In genomic region chrX:153476628-153477027, GRCh38 we compare ENCODE assay signal across 14 cellular contexts. TPM values are rescaled to one million over a fixed set of nuclear protein-coding genes. Genes with fewer than 3 reads are reported as not detected.
A peak's percentile ranks its signal among the peaks of the same experiment; 100 is the strongest.
DNase-seq lines count a peak whose midpoint lies in the region; ATAC-seq and TF ChIP-seq lines count a peak whose summit lies in the region.
"Had no signal": no experiment of that assay in that cellular context is flagged by ENCODE, and none has a peak within 500 bp of the region (broad histone marks: within the 10 kb centered on the region; RNA-seq: fewer than 3 reads in every experiment).

No MANE protein-coding gene starts in this region.

- H3K27me3 ChIP-seq in adipocyte (replicated peaks; ENCODE audit: control insufficient read depth, insufficient read depth, low read length) (no peaks in the 10 kb centered on the region), right atrium auricular region (no peaks in the 10 kb centered on the region), smooth muscle cell (ENCODE audit: low read depth) (no peaks in the 10 kb centered on the region), esophagus squamous epithelium (no peaks in the 10 kb centered on the region)
- H3K27me3 ChIP-seq: Peyer's patch had no signal

- no peak overlapping the region for H2AFZ ChIP-seq in smooth muscle cell (ENCODE audit: low read depth)

- H3K4me3 ChIP-seq in adipocyte (ENCODE audit: low read length) (no peak overlapping the region), right atrium auricular region (no peak overlapping the region), smooth muscle cell (no peak overlapping the region), esophagus squamous epithelium (no peak overlapping the region)
- H3K4me3 ChIP-seq: Peyer's patch had no signal

- H4K20me1 ChIP-seq in smooth muscle cell (ENCODE audit: low read depth): no peaks in the 10 kb centered on the region

- no peak for TF ChIP-seq POLR2A in esophagus squamous epithelium (IDR thresholded peaks at IDR 0.05)

- H3K79me2 ChIP-seq in smooth muscle cell (ENCODE audit: low read depth): no peaks in the 10 kb centered on the region

- H3K36me3 ChIP-seq in adipocyte (ENCODE audit: control insufficient read depth, insufficient read depth, low read length, severe bottlenecking): no peaks in the 10 kb centered on the region
- no peaks in the 10 kb centered on the region for H3K36me3 ChIP-seq in right atrium auricular region
- H3K36me3 ChIP-seq in smooth muscle cell (ENCODE audit: low read depth): no peaks in the 10 kb centered on the region
- H3K36me3 ChIP-seq in esophagus squamous epithelium: no peaks in the 10 kb centered on the region
- H3K36me3 ChIP-seq: Peyer's patch had no signal

- H3K4me1 ChIP-seq in adipocyte (ENCODE audit: control insufficient read depth, insufficient read depth, low read length): peaks cover 13% of the 10 kb centered on the region
- peaks cover 0 to 31% of the 10 kb centered on the region in 2 donors for H3K4me1 ChIP-seq in right atrium auricular region
- no peaks in the 10 kb centered on the region for H3K4me1 ChIP-seq in smooth muscle cell (ENCODE audit: low read depth)
- peaks cover 12 to 47% (median 17%) of the 10 kb centered on the region in 3 donors for H3K4me1 ChIP-seq in esophagus squamous epithelium

- peak overlapping the region; percentile 59 for H3K4me2 ChIP-seq in smooth muscle cell

- WGBS in smooth muscle cell (ENCODE audit: low lambda C conversion rate): 59% methylated on average over 4 of the region's 8 CpGs
- WGBS in esophagus squamous epithelium, 2 donors: no CpG with 5 or more reads among the region's 8 CpGs

- H3K9me3 ChIP-seq in adipocyte (ENCODE audit: control insufficient read depth, low read length) (no peaks in the 10 kb centered on the region), right atrium auricular region (no peaks in the 10 kb centered on the region), smooth muscle cell (replicated peaks; ENCODE audit: low read depth) (no peaks in the 10 kb centered on the region), esophagus squamous epithelium (no peaks in the 10 kb centered on the region)
- H3K9me3 ChIP-seq: Peyer's patch had no signal

- H3K27ac ChIP-seq in right atrium auricular region (peak overlapping the region; percentile 68 to 73), smooth muscle cell (ENCODE audit: low read depth) (peak overlapping the region; percentile 97), esophagus squamous epithelium (peak overlapping the region in 2 of 4 donors; percentile 52 to 59)

- no peak for ATAC-seq in GM21360 (IDR thresholded peaks at IDR 0.05; ENCODE audit: unreplicated experiment)
- ATAC-seq in HG03469 (IDR thresholded peaks at IDR 0.05; ENCODE audit: unreplicated experiment): no peak
- ATAC-seq: HCT116 had no signal

- DNase-seq in ELF-1 (ENCODE audit: low read depth, low spot score) (peak; percentile 54), adipocyte (ENCODE audit: low read depth) (peak; percentile 19), right atrium auricular region (ENCODE audit: low spot score) (no peak), smooth muscle cell (lab: John Stamatoyannopoulos, UW; ENCODE audit: unreplicated experiment) (peak; percentile 24), esophagus squamous epithelium (lab: John Stamatoyannopoulos, UW) (no peak), HuH-7 (ENCODE audit: low spot score) (no peak)
- DNase-seq: activated CD4-positive, alpha-beta T cell treated with anti-CD3 and anti-CD28 coated beads, Interleukin-2, amount 50 U/mL, for 48 hours; mammary epithelial cell; MV-4-11; Peyer's patch had no signal

- H3K9ac ChIP-seq in adipocyte (ENCODE audit: low read length) (no peak overlapping the region), smooth muscle cell (ENCODE audit: low read depth) (peak overlapping the region; percentile 76)

- H3F3A ChIP-seq in smooth muscle cell (ENCODE audit: low read depth): no peaks in the 10 kb centered on the region

- no peak for TF ChIP-seq CTCF in right atrium auricular region (IDR thresholded peaks at IDR 0.05)
- TF ChIP-seq CTCF in smooth muscle cell (IDR thresholded peaks at IDR 0.05; ENCODE audit: borderline replicate concordance, insufficient read depth, poor library complexity, severe bottlenecking): no peak
- no peak for TF ChIP-seq CTCF in esophagus squamous epithelium (IDR thresholded peaks at IDR 0.05)

- intact Hi-C loops in esophagus squamous epithelium (cut with DNase I): no loop called here

RNA-seq across cellular contexts. Expression of gene HAUS7, which starts 6.3 kb away (rescaled TPM):
- 10 to 100 TPM; 10.5 to 15.9 TPM for total RNA-seq in right atrium auricular region
- total RNA-seq in smooth muscle cell: 8.9 and 18.5 TPM in 2 replicates
- 26.1 and 27.4 TPM in 2 replicates for polyA plus RNA-seq in smooth muscle cell
- 10 to 100 TPM in 3 of 4 donors, 1 to 10 TPM in 1; 8.8 to 21.0 (median 12.1) TPM for total RNA-seq in esophagus squamous epithelium

RNA-seq across cellular contexts. Expression of gene BGN, which starts 18.2 kb away (rescaled TPM):
- total RNA-seq in right atrium auricular region: 100 to 1,000 TPM; 141 to 206 TPM
- total RNA-seq in smooth muscle cell: 262 and 298 TPM in 2 replicates
- 387 and 621 TPM in 2 replicates for polyA plus RNA-seq in smooth muscle cell
- 10 to 100 TPM in 3 of 4 donors, 1 to 10 TPM in 1; 6.7 to 26.7 (median 15.7) TPM for total RNA-seq in esophagus squamous epithelium
- total RNA-seq: T-helper 2 cell treated with Interferon-gamma antibody and Interleukin-4, amounts not matched to agents 100 ng/mL and 5 ng/mL, for 36 hours had no signal

RNA-seq across cellular contexts. Expression of gene TREX2, which starts 30.8 kb away (rescaled TPM):
- total RNA-seq in right atrium auricular region (under 1 TPM in 1 of 2 donors, not detected in 1; 0.94 TPM), smooth muscle cell (1.3 and 4.0 TPM in 2 replicates), esophagus squamous epithelium (1 to 10 TPM; 1.4 to 6.6 (median 4.3) TPM)
- 0.41 and 2.5 TPM in 2 replicates for polyA plus RNA-seq in smooth muscle cell

RNA-seq across cellular contexts. Expression of gene ATP2B3, which starts 40.8 kb away (rescaled TPM):
- total RNA-seq in right atrium auricular region (not detected), smooth muscle cell (0.22 TPM in 2 replicates), esophagus squamous epithelium (not detected)
- 0.05 and 0.31 TPM in 2 replicates for polyA plus RNA-seq in smooth muscle cell
- total RNA-seq: mammary epithelial cell; Peyer's patch; T-helper 2 cell treated with Interferon-gamma antibody and Interleukin-4, amounts not matched to agents 100 ng/mL and 5 ng/mL, for 36 hours had no signal
- polyA plus RNA-seq: mammary epithelial cell had no signal

Comparison
In these comparisons a context has a peak if more than half of its experiments do, and no peak if none do; other contexts are left out.
1. DNase-seq: peak in ELF-1 (single experiment), adipocyte (single experiment) and smooth muscle cell (single experiment); none in right atrium auricular region (single experiment), esophagus squamous epithelium (single experiment) and HuH-7 (single experiment).